ENCODE assay signal across 22 cellular contexts in the genomic region with DNA sequence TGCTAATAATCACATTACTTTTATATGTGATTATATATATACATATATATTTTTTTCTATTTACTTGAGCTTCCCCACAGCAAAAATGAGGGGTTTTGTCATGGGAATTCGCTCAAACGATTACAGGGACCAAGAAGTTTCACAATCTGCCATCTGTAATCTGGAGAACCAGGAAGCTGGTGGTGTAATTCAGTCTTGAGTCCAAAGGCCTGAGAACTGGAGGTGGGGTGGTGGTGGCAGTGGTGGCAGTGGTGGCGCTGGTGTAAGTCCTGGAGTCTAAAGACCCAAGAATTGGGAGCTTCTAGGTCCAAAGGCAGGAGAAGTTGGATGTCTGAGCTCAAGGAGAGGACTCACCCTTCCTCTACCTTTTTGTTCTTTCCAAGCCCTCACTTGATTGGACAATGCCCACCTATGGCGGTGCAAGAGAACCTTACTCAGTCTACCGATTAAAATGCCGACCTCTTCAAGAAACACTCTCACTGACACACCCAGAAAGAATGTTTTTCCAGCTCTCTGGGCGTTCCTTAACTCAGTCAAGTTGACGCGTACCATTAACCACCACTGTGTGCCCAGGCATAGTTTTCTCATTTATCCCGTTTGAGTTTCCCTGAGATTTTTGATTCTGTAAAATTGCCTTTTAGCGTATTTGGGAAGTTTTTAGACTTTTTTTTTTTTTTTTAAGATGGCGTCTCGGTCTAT. TPM values are rescaled to one million over a fixed set of nuclear protein-coding genes. Genes with fewer than 3 reads are reported as not detected.
DNase-seq lines count a peak whose midpoint lies in the region; ATAC-seq and TF ChIP-seq lines count a peak whose summit lies in the region.
"Had no signal": no experiment of that assay in that cellular context is flagged by ENCODE, and none has a peak within 500 bp of the region (broad histone marks: within the 10 kb centered on the region; RNA-seq: fewer than 3 reads in every experiment).

No MANE protein-coding gene starts in this region.

- H3K4me1 Mint-ChIP-seq in activated naive CD4-positive, alpha-beta T cell treated with anti-CD3 and anti-CD28 coated beads, Interleukin-2, amount 50 U/mL, for 24 hours: peaks cover 4% of the 10 kb centered on the region
- H3K4me1 Mint-ChIP-seq in activated naive CD4-positive, alpha-beta T cell treated with anti-CD3 and anti-CD28 coated beads, Interleukin-2, amount 10 ng/mL, durations not matched to agents 7 days and 5 days: peaks cover 2% of the 10 kb centered on the region
- H3K4me1 Mint-ChIP-seq: memory B cell had no signal

- peaks cover 0 to 30% (median 9%) of the 10 kb centered on the region in 4 donors for H3K36me3 ChIP-seq in transverse colon

- in situ Hi-C loops in transverse colon (cut with MboI; ENCODE audit: low pct_ligation_motif_present in 1 of 4, low pct_unique_long_range_greater_than_20kb in 1 of 4, low sequenced_read_pairs in 3 of 4): no loop called here

- H3K9me3 ChIP-seq in transverse colon: no peaks in the 10 kb centered on the region
- H3K9me3 ChIP-seq: Caco-2, tibial artery had no signal

- H3K4me1 ChIP-seq in transverse colon: peaks cover 0 to 17% (median 10%) of the 10 kb centered on the region in 4 donors
- H3K4me1 ChIP-seq: Caco-2, tibial artery had no signal

- no peak for TF ChIP-seq EP300 in transverse colon (IDR thresholded peaks at IDR 0.05; ENCODE audit: low read depth)

- no peaks in the 10 kb centered on the region for H3K27me3 ChIP-seq in transverse colon
- H3K27me3 ChIP-seq: tibial artery had no signal

- peak in 1 of 5 experiments; percentile 15 for TF ChIP-seq CTCF in transverse colon (IDR thresholded peaks at IDR 0.05)

- no peaks in the 10 kb centered on the region for H3K9me3 Mint-ChIP-seq in activated naive CD4-positive, alpha-beta T cell treated with anti-CD3 and anti-CD28 coated beads, Interleukin-2, amount 50 U/mL, for 24 hours
- no peaks in the 10 kb centered on the region for H3K9me3 Mint-ChIP-seq in activated naive CD4-positive, alpha-beta T cell treated with anti-CD3 and anti-CD28 coated beads, Interleukin-2, amount 10 ng/mL, durations not matched to agents 7 days and 5 days
- H3K9me3 Mint-ChIP-seq: memory B cell had no signal

- ATAC-seq in GM18909 (IDR thresholded peaks at IDR 0.05; ENCODE audit: poor library complexity, unreplicated experiment): no peak
- ATAC-seq: Panc1 had no signal

- no peak overlapping the region for H3K4me3 Mint-ChIP-seq in activated naive CD4-positive, alpha-beta T cell treated with anti-CD3 and anti-CD28 coated beads, Interleukin-2, amount 50 U/mL, for 24 hours
- H3K4me3 Mint-ChIP-seq in activated naive CD4-positive, alpha-beta T cell treated with anti-CD3 and anti-CD28 coated beads, Interleukin-2, amount 10 ng/mL, durations not matched to agents 7 days and 5 days: no peak overlapping the region
- H3K4me3 Mint-ChIP-seq: memory B cell had no signal

- intact Hi-C loops in transverse colon (cut with DNase I; ENCODE audit: low total_unique reads): loop anchor here (5.0 kb wide), 1 partner anchor 41 kb away; the partner anchor contains the start of gene TNFSF13

- CTCF ChIA-PET in activated naive CD4-positive, alpha-beta T cell treated with anti-CD3 and anti-CD28 coated beads, Interleukin-2, amount 10 ng/mL, durations not matched to agents 7 days and 5 days (lab: Charles Lee): interaction anchor here (0.9 to 5.8 kb wide), 12 partner anchors 8 to 172 kb away, joined by 3 to 157 read pairs (median 8); partner anchors contain the start of genes SENP3, SOX15, TNFSF12 and TNFSF13

- DNase-seq in activated naive CD4-positive, alpha-beta T cell treated with anti-CD3 and anti-CD28 coated beads, Interleukin-2, amount 10 ng/mL, durations not matched to agents 7 days and 5 days: no peak
- DNase-seq in left kidney (ENCODE audit: low read depth, low spot score) (peak; percentile 23), transverse colon (peak; percentile 71), NCI-H146 (lab: John Stamatoyannopoulos, UW) (no peak)
- DNase-seq: ACHN; activated CD4-positive, alpha-beta T cell treated with anti-CD3 and anti-CD28 coated beads for 48 hours; anterior cingulate cortex; Caco-2; dermis blood vessel endothelial cell; KBM-7; NCI-H187; NCI-H524 treated with DMSO at 0.1 percent for 48 hours; stimulated activated CD8-positive, alpha-beta memory T cell treated with anti-CD3 and anti-CD28 coated beads, Interleukin-4, amount 100 ng/mL, for 48 hours; T-helper 1 cell; tibial artery had no signal

- peaks cover 3% of the 10 kb centered on the region for H3K36me3 Mint-ChIP-seq in activated naive CD4-positive, alpha-beta T cell treated with anti-CD3 and anti-CD28 coated beads, Interleukin-2, amount 50 U/mL, for 24 hours
- H3K36me3 Mint-ChIP-seq in activated naive CD4-positive, alpha-beta T cell treated with anti-CD3 and anti-CD28 coated beads, Interleukin-2, amount 10 ng/mL, durations not matched to agents 7 days and 5 days: peaks cover 25% of the 10 kb centered on the region

- WGBS in transverse colon (ENCODE audit: low coverage in 1 of 2), 2 donors: 75 to 82% methylated on average over 7 to 13 of the region's 13 CpGs

- no peak overlapping the region for H3K4me3 ChIP-seq in transverse colon
- H3K4me3 ChIP-seq: tibial artery had no signal

- H3K27ac ChIP-seq in transverse colon: peak overlapping the region; percentile 42 to 62 (median 56)
- H3K27ac ChIP-seq: tibial artery had no signal

- no peaks in the 10 kb centered on the region for H3K27me3 Mint-ChIP-seq in activated naive CD4-positive, alpha-beta T cell treated with anti-CD3 and anti-CD28 coated beads, Interleukin-2, amount 50 U/mL, for 24 hours
- no peaks in the 10 kb centered on the region for H3K27me3 Mint-ChIP-seq in activated naive CD4-positive, alpha-beta T cell treated with anti-CD3 and anti-CD28 coated beads, Interleukin-2, amount 10 ng/mL, durations not matched to agents 7 days and 5 days
- H3K27me3 Mint-ChIP-seq: memory B cell, progenitor cell of endocrine pancreas had no signal

- no peak for TF ChIP-seq POLR2A in transverse colon (IDR thresholded peaks at IDR 0.05)

- H3K27ac Mint-ChIP-seq in activated naive CD4-positive, alpha-beta T cell treated with anti-CD3 and anti-CD28 coated beads, Interleukin-2, amount 50 U/mL, for 24 hours: peak overlapping the region; percentile 32
- no peak overlapping the region for H3K27ac Mint-ChIP-seq in activated naive CD4-positive, alpha-beta T cell treated with anti-CD3 and anti-CD28 coated beads, Interleukin-2, amount 10 ng/mL, durations not matched to agents 7 days and 5 days
- H3K27ac Mint-ChIP-seq: memory B cell, progenitor cell of endocrine pancreas had no signal

RNA-seq across cellular contexts. Expression of gene POLR2A, which starts 31.9 kb away (rescaled TPM):
- total RNA-seq in transverse colon: 100 to 1,000 TPM in 3 of 4 donors, 10 to 100 TPM in 1; 91.3 to 321 (median 127) TPM

RNA-seq across cellular contexts. Expression of gene TNFSF12, which starts 32.8 kb away (rescaled TPM):
- 10 to 100 TPM; 20.8 to 53.1 (median 31.5) TPM for total RNA-seq in transverse colon
- total RNA-seq: Caco-2 had no signal

RNA-seq across cellular contexts. Expression of gene SLC35G6, which starts 34.8 kb away (rescaled TPM):
- total RNA-seq in transverse colon: not detected
- total RNA-seq: Caco-2, dermis blood vessel endothelial cell, fibroblast of lung, H1, progenitor cell of endocrine pancreas had no signal

RNA-seq across cellular contexts. Expression of gene ZBTB4, which starts 36.6 kb away (rescaled TPM):
- total RNA-seq in transverse colon: 10 to 100 TPM; 18.3 to 48.6 (median 23.2) TPM

RNA-seq across cellular contexts. Expression of gene TNFSF13, which starts 42.5 kb away (rescaled TPM):
- total RNA-seq in transverse colon: 10 to 100 TPM; 19.7 to 94.3 (median 59.8) TPM

Comparison
In these comparisons a context has a peak if more than half of its experiments do, and no peak if none do; other contexts are left out.
1. DNase-seq: peak in left kidney (single experiment) and transverse colon (single experiment); none in activated naive CD4-positive, alpha-beta T cell treated with anti-CD3 and anti-CD28 coated beads, Interleukin-2, amount 10 ng/mL, durations not matched to agents 7 days and 5 days (single experiment) and NCI-H146 (single experiment).